Comparison of ENCODE assay signal across 29 cellular contexts in the genomic region with DNA sequence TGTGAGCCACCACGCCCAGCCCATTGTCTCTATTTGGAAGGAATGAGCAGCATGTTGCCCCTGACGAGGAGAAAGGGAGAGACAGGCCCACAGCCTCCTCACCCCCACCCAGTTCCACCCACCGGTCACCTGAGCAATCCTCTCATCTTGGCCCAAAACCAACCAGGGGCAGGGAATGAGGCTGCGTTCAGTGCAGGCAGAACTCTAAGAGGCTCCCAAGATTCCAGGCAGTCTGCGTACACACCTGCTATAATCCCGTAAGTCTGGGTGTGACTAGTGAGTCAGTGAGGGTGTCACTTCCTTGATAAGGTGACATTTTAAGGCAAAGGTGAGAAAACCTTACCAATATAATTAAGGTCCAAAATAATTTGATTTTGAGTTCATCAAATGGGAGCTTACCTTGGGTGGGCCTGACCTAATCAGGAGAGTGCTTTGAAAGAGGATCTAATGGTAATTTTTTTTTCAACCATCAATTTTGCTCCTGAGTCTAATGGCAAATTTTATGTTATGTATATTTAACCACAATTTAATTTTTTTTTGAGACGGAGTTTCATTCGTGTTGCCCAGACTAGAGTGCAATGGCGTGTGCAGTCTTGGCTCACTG. TPM values are rescaled to one million over a fixed set of nuclear protein-coding genes. Genes with fewer than 3 reads are reported as not detected.
DNase-seq lines count a peak whose midpoint lies in the region; ATAC-seq, FAIRE-seq and TF ChIP-seq lines count a peak whose summit lies in the region.
"Had no signal": no experiment of that assay in that cellular context is flagged by ENCODE, and none has a peak within 500 bp of the region (broad histone marks: within the 10 kb centered on the region; RNA-seq: fewer than 3 reads in every experiment).

No MANE protein-coding gene starts in this region.

- 0 out of 2 replicates have a peak overlapping the region, but pooled peaks have one; percentile 32 for H3K4me2 ChIP-seq in PC-9

- peaks cover 80% of the 10 kb centered on the region for H3F3A ChIP-seq in PC-9 (ENCODE audit: insufficient read depth, low read depth)

- H3K27ac ChIP-seq in HEK293 (ENCODE audit: extremely low read depth, low read depth, low read length) (no peak overlapping the region), PC-9 (peak overlapping the region; percentile 79), esophagus squamous epithelium (peak overlapping the region in 3 of 4 donors; percentile 51 to 57 (median 57)), small intestine (ENCODE audit: low read depth in 1 of 2, low read length in 1 of 2) (peak overlapping the region in 1 of 2 donors; percentile 46), kidney (ENCODE audit: low read depth in 2 of 2, low read length in 2 of 2) (no peak overlapping the region)
- H3K27ac ChIP-seq: RWPE1 had no signal

- H3K27me3 ChIP-seq in PC-9 (ENCODE audit: insufficient read depth, low read depth) (no peaks in the 10 kb centered on the region), esophagus squamous epithelium (no peaks in the 10 kb centered on the region), small intestine (ENCODE audit: control insufficient read depth in 2 of 2, insufficient read depth in 2 of 2, low read length in 2 of 2) (no peaks in the 10 kb centered on the region)

- POLR2A ChIA-PET in HEK293 (lab: Yijun Ruan, JAX): no interaction called here
- POLR2A ChIA-PET in PC-9 (lab: Charles Lee; ENCODE audit: unreplicated experiment): no interaction called here

- H4K20me1 ChIP-seq in PC-9 (ENCODE audit: insufficient read depth): no peaks in the 10 kb centered on the region

- 66 to 83% methylated on average over 4 to 6 of the region's 9 CpGs for WGBS in esophagus squamous epithelium, 2 donors
- 48 to 76% (median 61%) methylated on average over 9 of the region's 9 CpGs for WGBS in small intestine, 3 donors

- no peaks in the 10 kb centered on the region for H3K4me1 Mint-ChIP-seq in natural killer cell treated with Interleukin-12 subunit alpha and Interleukin-12 subunit beta and Interleukin-15 and Interleukin-18, amount 100 ng/mL, for 72 hours (ENCODE audit: low read depth in 2 of 2)
- H3K4me1 Mint-ChIP-seq: CD4-positive, alpha-beta memory T cell had no signal

- H3K9me3 Mint-ChIP-seq in natural killer cell treated with Interleukin-12 subunit alpha and Interleukin-12 subunit beta and Interleukin-15 and Interleukin-18, amount 100 ng/mL, for 72 hours: no peaks in the 10 kb centered on the region
- H3K9me3 Mint-ChIP-seq: CD4-positive, alpha-beta memory T cell had no signal

- FAIRE-seq in small intestine (lab: Jason Lieb, UNC) (no peak), kidney (lab: Jason Lieb, UNC) (no peak)
- FAIRE-seq: A549, GM12892, GM19239, H1 had no signal

- TF ChIP-seq CTCF in HEK293 (tag by site-specific recombination; IDR thresholded peaks at IDR 0.05): no peak
- no peak for TF ChIP-seq CTCF in PC-9 (conservative IDR thresholded peaks at IDR 0.05)
- no peak for TF ChIP-seq CTCF in esophagus squamous epithelium (IDR thresholded peaks at IDR 0.05)
- TF ChIP-seq CTCF in kidney (IDR thresholded peaks at IDR 0.05; ENCODE audit: borderline replicate concordance, extremely low read depth, insufficient read depth): no peak

- H3K27me3 Mint-ChIP-seq in natural killer cell treated with Interleukin-12 subunit alpha and Interleukin-12 subunit beta and Interleukin-15 and Interleukin-18, amount 100 ng/mL, for 72 hours: peaks cover 0 to 5% of the 10 kb centered on the region in 2 donors
- H3K27me3 Mint-ChIP-seq: CD4-positive, alpha-beta memory T cell had no signal

- no peak overlapping the region for H3K4me3 Mint-ChIP-seq in natural killer cell treated with Interleukin-12 subunit alpha and Interleukin-12 subunit beta and Interleukin-15 and Interleukin-18, amount 100 ng/mL, for 72 hours
- H3K4me3 Mint-ChIP-seq: CD4-positive, alpha-beta memory T cell had no signal

- CTCF ChIA-PET in HEK293 (lab: Yijun Ruan, JAX) (no interaction called here), PC-9 (lab: Charles Lee) (no interaction called here)

- no peak overlapping the region for H3K9ac ChIP-seq in kidney (ENCODE audit: low read length in 2 of 2)

- no peak overlapping the region for H3K27ac Mint-ChIP-seq in natural killer cell treated with Interleukin-12 subunit alpha and Interleukin-12 subunit beta and Interleukin-15 and Interleukin-18, amount 100 ng/mL, for 72 hours
- H3K27ac Mint-ChIP-seq: CD4-positive, alpha-beta memory T cell had no signal

- no peaks in the 10 kb centered on the region for H3K36me3 Mint-ChIP-seq in natural killer cell treated with Interleukin-12 subunit alpha and Interleukin-12 subunit beta and Interleukin-15 and Interleukin-18, amount 100 ng/mL, for 72 hours
- H3K36me3 Mint-ChIP-seq: CD4-positive, alpha-beta memory T cell had no signal

- BruUV-seq in PC-9 (replicated peaks; lab: Mats Ljungman, UMichigan): no TSS peak

- H3K9me3 ChIP-seq in HEK293 (ENCODE audit: control insufficient read depth, insufficient read depth, low read depth, low read length) (no peaks in the 10 kb centered on the region), PC-9 (ENCODE audit: insufficient read depth, low read depth) (no peaks in the 10 kb centered on the region), esophagus squamous epithelium (no peaks in the 10 kb centered on the region), small intestine (ENCODE audit: control insufficient read depth, low read depth) (no peaks in the 10 kb centered on the region), kidney (ENCODE audit: control insufficient read depth in 1 of 2, low read length in 2 of 2) (no peaks in the 10 kb centered on the region)
- H3K9me3 ChIP-seq: A549 had no signal

- H3K36me3 ChIP-seq in HEK293 (ENCODE audit: control insufficient read depth in 2 of 2, insufficient read depth in 1 of 2, low read length in 2 of 2) (no peaks in the 10 kb centered on the region), PC-9 (ENCODE audit: low read depth) (no peaks in the 10 kb centered on the region), esophagus squamous epithelium (no peaks in the 10 kb centered on the region), small intestine (ENCODE audit: control insufficient read depth in 2 of 2, insufficient read depth in 2 of 2, low read length in 2 of 2) (no peaks in the 10 kb centered on the region), kidney (ENCODE audit: control insufficient read depth in 1 of 2, insufficient read depth in 2 of 2, low read length in 2 of 2) (no peaks in the 10 kb centered on the region)

- no peak for TF ChIP-seq POLR2A in esophagus squamous epithelium (IDR thresholded peaks at IDR 0.05)

- intact Hi-C loops in PC-9 (cut with micrococcal nuclease; ENCODE audit: unreplicated experiment): no loop called here
- intact Hi-C loops in esophagus squamous epithelium (cut with DNase I): no loop called here
- intact Hi-C loops in kidney (cut with DNase I): no loop called here

- no peak for ATAC-seq in natural killer cell treated with Interleukin-12 subunit alpha and Interleukin-12 subunit beta and Interleukin-15 and Interleukin-18, amount 100 ng/mL, for 72 hours
- ATAC-seq: A549, Panc1 had no signal

- H3K79me2 ChIP-seq in PC-9 (ENCODE audit: low read depth): no peaks in the 10 kb centered on the region

- peaks cover 8% of the 10 kb centered on the region; the same call in 1 of the 2 replicates for H3K4me1 ChIP-seq in HEK293 (ENCODE audit: control insufficient read depth, insufficient read depth, low read length)
- peaks cover 49% of the 10 kb centered on the region for H3K4me1 ChIP-seq in PC-9 (replicated peaks; ENCODE audit: insufficient read depth)
- H3K4me1 ChIP-seq in esophagus squamous epithelium: peaks cover 0 to 35% (median 11%) of the 10 kb centered on the region in 3 donors
- no peaks in the 10 kb centered on the region for H3K4me1 ChIP-seq in small intestine (ENCODE audit: control insufficient read depth in 2 of 2, insufficient read depth in 1 of 2, low read depth in 1 of 2, low read length in 1 of 2)
- H3K4me1 ChIP-seq in kidney (ENCODE audit: control insufficient read depth in 1 of 2, insufficient read depth in 1 of 2, low read depth in 1 of 2, low read length in 2 of 2): peaks cover 2 to 6% of the 10 kb centered on the region in 2 donors

- peak; percentile 81 to 97 for DNase-seq in PC-9
- no peak for DNase-seq in esophagus squamous epithelium (lab: John Stamatoyannopoulos, UW)
- DNase-seq in small intestine: peak; percentile 69
- no peak for DNase-seq in 8988T
- DNase-seq in kidney: no peak
- DNase-seq in natural killer cell treated with Interleukin-12 subunit alpha and Interleukin-12 subunit beta and Interleukin-15 and Interleukin-18, amount 100 ng/mL, for 72 hours (ENCODE audit: low spot score): no peak
- DNase-seq in NCI-H774 (lab: John Stamatoyannopoulos, UW): no peak
- DNase-seq: C1 segment of cervical spinal cord; CD4-positive, alpha-beta memory T cell; COR-L47; DMS79 treated with DMSO at 0.1 percent for 48 hours; GF-D8; HCEC 1CT; Karpas-422; MV-4-11; NCI-H1105; NCI-H1436 treated with DMSO at 0.1 percent for 48 hours; NCI-H187 treated with DMSO at 0.1 percent for 48 hours; NCI-H2107; NCI-H446 treated with DMSO at 0.1 percent for 48 hours; NCI-H526; SHP77 had no signal

- no peaks in the 10 kb centered on the region for H3K9me2 ChIP-seq in PC-9 (ENCODE audit: insufficient read depth)

- H2AFZ ChIP-seq in PC-9: no peak overlapping the region

- H3K4me3 ChIP-seq in HEK293 (ENCODE audit: low read depth, low read length) (no peak overlapping the region), PC-9 (no peak overlapping the region), esophagus squamous epithelium (no peak overlapping the region), small intestine (ENCODE audit: low read depth in 1 of 2, low read length in 2 of 2) (no peak overlapping the region), kidney (ENCODE audit: low read length in 2 of 2) (no peak overlapping the region)
- H3K4me3 ChIP-seq: A549 had no signal

TF ChIP-seq in HEK293, 187 proteins besides CTCF, POLR2A, EP300 and RAD21 (continues in another document):
- TF ChIP-seq ZNF10 (tag by site-specific recombination; IDR thresholded peaks at IDR 0.05): peak; percentile 98

RNA-seq across cellular contexts. Expression of gene KLF2, which starts 26.9 kb away (rescaled TPM):
- total RNA-seq in PC-9 (2021) (1.6 and 2.0 TPM in 2 replicates), esophagus squamous epithelium (10 to 100 TPM in 1 of 4 donors, 1 to 10 TPM in 3; 4.2 to 11.4 (median 8.0) TPM), kidney (131 TPM)
- polyA plus RNA-seq in small intestine (10 to 100 TPM in 1 of 3 donors, 1 to 10 TPM in 2; 1.1 to 25.4 (median 3.8) TPM), kidney (ENCODE audit: insufficient read depth, low read depth, low replicate concordance) (114 TPM)
- 1 to 10 TPM; 3.4 to 6.7 TPM for total RNA-seq in natural killer cell treated with Interleukin-12 subunit alpha and Interleukin-12 subunit beta and Interleukin-15 and Interleukin-18, amount 100 ng/mL, for 72 hours

Comparison
In these comparisons a context has a peak if more than half of its experiments do, and no peak if none do; other contexts are left out.
1. H3K27ac ChIP-seq: peak in PC-9 (single experiment) and esophagus squamous epithelium (3 of 4); none in HEK293 (single experiment) and kidney (0 of 2).
2. DNase-seq: peak in PC-9 (2 of 2) and small intestine (single experiment); none in esophagus squamous epithelium (single experiment), 8988T (single experiment), kidney (single experiment), natural killer cell treated with Interleukin-12 subunit alpha and Interleukin-12 subunit beta and Interleukin-15 and Interleukin-18, amount 100 ng/mL, for 72 hours (single experiment) and NCI-H774 (single experiment).
3. RNA of gene KLF2, which starts 26.9 kb away (total RNA-seq): 131 TPM in kidney (single experiment); 4.2 to 11.4 TPM in esophagus squamous epithelium, 3.4 to 6.7 TPM in natural killer cell treated with Interleukin-12 subunit alpha and Interleukin-12 subunit beta and Interleukin-15 and Interleukin-18, amount 100 ng/mL, for 72 hours and 1.6 to 2.0 TPM in PC-9; every median in the first group is over 10 times any median in the second.